ENCODE assay signal across 19 cellular contexts in genomic region chr21:28615276-28615675, GRCh38.
DNase-seq lines count a peak whose midpoint lies in the region; ATAC-seq and TF ChIP-seq lines count a peak whose summit lies in the region.
"Had no signal": no experiment of that assay in that cellular context is flagged by ENCODE, and none has a peak within 500 bp of the region (broad histone marks: within the 10 kb centered on the region; RNA-seq: fewer than 3 reads in every experiment).

No MANE protein-coding gene starts in this region.

- H3K4me3 Mint-ChIP-seq in HFFc6, result peak overlapping the region; percentile 44
- no peak overlapping the region for H3K4me3 Mint-ChIP-seq in activated CD8-positive, alpha-beta memory T cell treated with anti-CD3 and anti-CD28 coated beads, Interleukin-2, amount 10 ng/mL, durations not matched to agents 7 days and 5 days
- H3K4me3 Mint-ChIP-seq: CD8-positive, alpha-beta memory T cell; stimulated activated naive CD8-positive, alpha-beta T cell treated with anti-CD3 and anti-CD28 coated beads, Interleukin-15, Interleukin-2, amounts not matched to agents 100 ng/mL and 50 ng/mL, for 24 hours had no signal

- H3K9me3 Mint-ChIP-seq in HFFc6, result no peaks in the 10 kb centered on the region
- peaks cover 2% of the 10 kb centered on the region for H3K9me3 Mint-ChIP-seq in activated CD8-positive, alpha-beta memory T cell treated with anti-CD3 and anti-CD28 coated beads, Interleukin-2, amount 10 ng/mL, durations not matched to agents 7 days and 5 days (ENCODE audit: low read depth)

- no peak overlapping the region for H3K4me3 ChIP-seq in left lung
- H3K4me3 ChIP-seq: gastroesophageal sphincter, PC-9 had no signal

- DNase-seq in A172 (ENCODE audit: low spot score), result peak; percentile 61
- peak; percentile 70 for DNase-seq in HFFc6
- DNase-seq in astrocyte of the hippocampus (ENCODE audit: low read depth, low spot score), result peak; percentile 81
- DNase-seq in left lung, result no peak
- DNase-seq in activated CD8-positive, alpha-beta memory T cell treated with anti-CD3 and anti-CD28 coated beads, Interleukin-2, amount 10 ng/mL, durations not matched to agents 7 days and 5 days, result no peak
- DNase-seq: 8988T; activated effector memory CD4-positive, alpha-beta T cell treated with Interleukin-2 at 50 U/mL for 16 hours; CD8-positive, alpha-beta memory T cell; GF-D8; NCI-H1694 treated with DMSO at 0.1 percent for 48 hours; NCI-H510A treated with DMSO at 0.1 percent for 48 hours; occipital lobe; PC-9 had no signal

- CTCF ChIA-PET in activated CD8-positive, alpha-beta memory T cell treated with anti-CD3 and anti-CD28 coated beads, Interleukin-2, amount 10 ng/mL, durations not matched to agents 7 days and 5 days (lab: Charles Lee), result no interaction called here

- ATAC-seq in left lung (peak; percentile 31), HG03108 (IDR thresholded peaks at IDR 0.05; ENCODE audit: unreplicated experiment) (no peak), HG02981 (IDR thresholded peaks at IDR 0.05; ENCODE audit: unreplicated experiment) (no peak), HG02610 (IDR thresholded peaks at IDR 0.05; ENCODE audit: unreplicated experiment) (no peak)
- ATAC-seq in activated CD8-positive, alpha-beta memory T cell treated with anti-CD3 and anti-CD28 coated beads, Interleukin-2, amount 10 ng/mL, durations not matched to agents 7 days and 5 days, result no peak
- ATAC-seq: gastroesophageal sphincter had no signal

- H3K27ac ChIP-seq in left lung, result peak overlapping the region in 1 of 2 donors; percentile 14
- H3K27ac ChIP-seq: gastroesophageal sphincter, HL-60, PC-9 had no signal

- H3K36me3 Mint-ChIP-seq in HFFc6 (ENCODE audit: low read depth), result no peaks in the 10 kb centered on the region
- peaks cover 9% of the 10 kb centered on the region for H3K36me3 Mint-ChIP-seq in activated CD8-positive, alpha-beta memory T cell treated with anti-CD3 and anti-CD28 coated beads, Interleukin-2, amount 10 ng/mL, durations not matched to agents 7 days and 5 days

- intact Hi-C loops in left lung (cut with DNase I), result no loop called here

- H3K27ac Mint-ChIP-seq in HFFc6, result peak overlapping the region; percentile 80
- no peak overlapping the region for H3K27ac Mint-ChIP-seq in activated CD8-positive, alpha-beta memory T cell treated with anti-CD3 and anti-CD28 coated beads, Interleukin-2, amount 10 ng/mL, durations not matched to agents 7 days and 5 days
- H3K27ac Mint-ChIP-seq: CD8-positive, alpha-beta memory T cell; stimulated activated naive CD8-positive, alpha-beta T cell treated with anti-CD3 and anti-CD28 coated beads, Interleukin-15, Interleukin-2, amounts not matched to agents 100 ng/mL and 50 ng/mL, for 24 hours had no signal

- H3K4me1 Mint-ChIP-seq in HFFc6 (ENCODE audit: low read depth), result peaks cover 37% of the 10 kb centered on the region
- no peaks in the 10 kb centered on the region for H3K4me1 Mint-ChIP-seq in activated CD8-positive, alpha-beta memory T cell treated with anti-CD3 and anti-CD28 coated beads, Interleukin-2, amount 10 ng/mL, durations not matched to agents 7 days and 5 days

- no peaks in the 10 kb centered on the region for H3K36me3 ChIP-seq in left lung
- H3K36me3 ChIP-seq: gastroesophageal sphincter had no signal

- H3K27me3 Mint-ChIP-seq in HFFc6 (ENCODE audit: insufficient read depth), result no peaks in the 10 kb centered on the region
- H3K27me3 Mint-ChIP-seq in activated CD8-positive, alpha-beta memory T cell treated with anti-CD3 and anti-CD28 coated beads, Interleukin-2, amount 10 ng/mL, durations not matched to agents 7 days and 5 days, result no peaks in the 10 kb centered on the region
- H3K27me3 Mint-ChIP-seq: CD8-positive, alpha-beta memory T cell; stimulated activated naive CD8-positive, alpha-beta T cell treated with anti-CD3 and anti-CD28 coated beads, Interleukin-15, Interleukin-2, amounts not matched to agents 100 ng/mL and 50 ng/mL, for 24 hours had no signal

- no peaks in the 10 kb centered on the region for H3K27me3 ChIP-seq in left lung
- H3K27me3 ChIP-seq: gastroesophageal sphincter had no signal

- H3K4me1 ChIP-seq in left lung, result no peaks in the 10 kb centered on the region

- TF ChIP-seq CTCF in HFFc6 (IDR thresholded peaks at IDR 0.05) (no peak), left lung (IDR thresholded peaks at IDR 0.05) (no peak)

- H3K9me3 ChIP-seq in left lung, result no peaks in the 10 kb centered on the region
- H3K9me3 ChIP-seq: gastroesophageal sphincter had no signal

Comparison
In these comparisons a context has a peak if more than half of its experiments do, and no peak if none do; other contexts are left out.
1. DNase-seq: peak in A172 (single experiment), HFFc6 (single experiment) and astrocyte of the hippocampus (single experiment); none in left lung (0 of 2) and activated CD8-positive, alpha-beta memory T cell treated with anti-CD3 and anti-CD28 coated beads, Interleukin-2, amount 10 ng/mL, durations not matched to agents 7 days and 5 days (single experiment).